ENCODE assay signal across 18 cellular contexts in the genomic region with DNA sequence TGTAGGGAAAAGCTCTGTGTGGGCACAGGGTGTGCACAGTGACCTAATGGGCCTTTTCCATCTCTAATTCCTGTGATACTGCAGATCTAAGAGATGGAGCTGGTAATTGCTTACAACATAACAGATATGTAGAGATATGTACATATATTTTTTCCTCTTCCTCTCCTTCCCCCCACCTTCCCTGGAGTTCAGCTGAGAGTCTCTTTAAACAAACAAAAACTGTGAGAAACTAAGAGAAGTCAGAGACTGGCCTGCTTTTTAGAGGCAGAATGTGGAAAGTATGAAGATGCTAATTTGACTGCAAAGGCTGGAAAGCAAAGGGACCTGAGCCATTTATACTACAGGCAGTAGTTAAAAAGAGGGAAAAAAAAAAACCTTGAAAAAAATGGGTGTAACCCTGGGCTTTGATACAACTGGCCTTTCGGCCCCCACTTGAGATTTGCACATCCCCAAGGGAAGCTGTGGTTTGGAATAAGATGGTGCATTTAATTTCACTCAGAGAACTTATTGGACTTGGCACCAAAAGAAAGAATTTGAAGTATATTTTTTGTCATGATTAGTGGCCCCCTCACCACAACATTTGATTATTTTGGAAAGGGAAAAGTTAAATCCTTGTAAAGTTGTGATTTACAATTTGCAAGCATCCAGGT.
DNase-seq lines count a peak whose midpoint lies in the region; ATAC-seq and TF ChIP-seq lines count a peak whose summit lies in the region.
"Had no signal": no experiment of that assay in that cellular context is flagged by ENCODE, and none has a peak within 500 bp of the region (broad histone marks: within the 10 kb centered on the region; RNA-seq: fewer than 3 reads in every experiment).

No MANE protein-coding gene starts in this region.

- H3K9ac ChIP-seq in GM23248 (peak overlapping the region; percentile 64), subcutaneous abdominal adipose tissue (ENCODE audit: low read length in 5 of 5) (no peak overlapping the region), neural progenitor cell (no peak overlapping the region)

- no peaks in the 10 kb centered on the region for H3K4me1 Mint-ChIP-seq in activated CD4-positive, alpha-beta T cell treated with anti-CD3 and anti-CD28 coated beads for 36 hours
- H3K4me1 Mint-ChIP-seq in neural progenitor cell: peaks cover 3% of the 10 kb centered on the region

- H3K4me2 ChIP-seq in GM23248 (ENCODE audit: unreplicated experiment) (peak overlapping the region; percentile 45), neural progenitor cell (no peak overlapping the region)

- H3K9me3 ChIP-seq in GM23248 (ENCODE audit: low read depth) (no peaks in the 10 kb centered on the region), subcutaneous abdominal adipose tissue (ENCODE audit: control insufficient read depth in 5 of 5, low read length in 5 of 5) (no peaks in the 10 kb centered on the region), neural progenitor cell (ENCODE audit: low read depth) (no peaks in the 10 kb centered on the region)
- H3K9me3 ChIP-seq: gastroesophageal sphincter, HAP-1 had no signal

- no peaks in the 10 kb centered on the region for H3K9me3 Mint-ChIP-seq in activated CD4-positive, alpha-beta T cell treated with anti-CD3 and anti-CD28 coated beads for 36 hours (ENCODE audit: low read depth)
- H3K9me3 Mint-ChIP-seq in neural progenitor cell: no peaks in the 10 kb centered on the region
- H3K9me3 Mint-ChIP-seq: activated naive CD4-positive, alpha-beta T cell treated with anti-CD3 and anti-CD28 coated beads for 36 hours; natural killer cell treated with Interleukin-12 subunit alpha and Interleukin-12 subunit beta and Interleukin-15 and Interleukin-18, amount 100 ng/mL, for 72 hours had no signal

- H3K36me3 ChIP-seq in GM23248 (ENCODE audit: low read depth) (no peaks in the 10 kb centered on the region), subcutaneous abdominal adipose tissue (ENCODE audit: control insufficient read depth in 5 of 5, insufficient read depth in 5 of 5, low read length in 5 of 5) (no peaks in the 10 kb centered on the region), neural progenitor cell (no peaks in the 10 kb centered on the region)
- H3K36me3 ChIP-seq: gastroesophageal sphincter, HAP-1 had no signal

- no peak overlapping the region for H3K27ac Mint-ChIP-seq in activated CD4-positive, alpha-beta T cell treated with anti-CD3 and anti-CD28 coated beads for 36 hours
- H3K27ac Mint-ChIP-seq in neural progenitor cell: no peak overlapping the region
- H3K27ac Mint-ChIP-seq: activated naive CD4-positive, alpha-beta T cell treated with anti-CD3 and anti-CD28 coated beads for 36 hours; natural killer cell treated with Interleukin-12 subunit alpha and Interleukin-12 subunit beta and Interleukin-15 and Interleukin-18, amount 100 ng/mL, for 72 hours had no signal

- H3K27me3 ChIP-seq in GM23248 (replicated peaks; ENCODE audit: insufficient read depth) (no peaks in the 10 kb centered on the region), subcutaneous abdominal adipose tissue (ENCODE audit: control insufficient read depth in 5 of 5, insufficient read depth in 4 of 5, low read length in 5 of 5) (no peaks in the 10 kb centered on the region), neural progenitor cell (no peaks in the 10 kb centered on the region)
- H3K27me3 ChIP-seq: gastroesophageal sphincter had no signal

- in situ Hi-C loops in GM23248 (cut with MboI): no loop called here
- in situ Hi-C loops in KBM-7 (cut with MboI; ENCODE audit: low pct_unique_long_range_greater_than_20kb, low sequenced_read_pairs): no loop called here

- no peaks in the 10 kb centered on the region for H3K9me2 ChIP-seq in GM23248 (ENCODE audit: insufficient read depth)

- intact Hi-C loops in left ventricle myocardium superior (cut with micrococcal nuclease): no loop called here
- intact Hi-C loops in posterior vena cava (cut with DNase I): no loop called here
- intact Hi-C loops in activated CD4-positive, alpha-beta T cell treated with anti-CD3 and anti-CD28 coated beads for 36 hours (cut with DNase I, micrococcal nuclease): no loop called here

- H2AFZ ChIP-seq in GM23248 (peak overlapping the region; percentile 60), neural progenitor cell (replicated peaks) (no peak overlapping the region)

- WGBS in GM23248 (ENCODE audit: low coverage in 1 of 2, low lambda C conversion rate in 2 of 2, missing lambda C conversion rate in 2 of 2), 2 experiments: 43 to 54% methylated on average over 1 of the region's 1 CpG

- no peaks in the 10 kb centered on the region for H3K36me3 Mint-ChIP-seq in activated CD4-positive, alpha-beta T cell treated with anti-CD3 and anti-CD28 coated beads for 36 hours (ENCODE audit: low read depth)
- H3K36me3 Mint-ChIP-seq in neural progenitor cell: no peaks in the 10 kb centered on the region
- H3K36me3 Mint-ChIP-seq: natural killer cell treated with Interleukin-12 subunit alpha and Interleukin-12 subunit beta and Interleukin-15 and Interleukin-18, amount 100 ng/mL, for 72 hours had no signal

- DNase-seq in GM23248: peak; percentile 16
- peak; percentile 76 for DNase-seq in astrocyte of the hippocampus (ENCODE audit: low read depth, low spot score)
- no peak for DNase-seq in left ventricle myocardium superior
- no peak for DNase-seq in posterior vena cava (ENCODE audit: low spot score)
- no peak for DNase-seq in activated CD4-positive, alpha-beta T cell treated with anti-CD3 and anti-CD28 coated beads for 36 hours
- no peak for DNase-seq in KBM-7
- no peak for DNase-seq in neural progenitor cell (ENCODE audit: low spot score)
- DNase-seq: activated CD4-positive, alpha-beta T cell treated with anti-CD3 and anti-CD28 coated beads for 4 hours; activated CD8-positive, alpha-beta memory T cell treated with anti-CD3 and anti-CD28 coated beads, Interleukin-2, amount 50 U/mL, for 48 hours; activated naive CD4-positive, alpha-beta T cell treated with anti-CD3 and anti-CD28 coated beads for 36 hours; NCI-H1694; NCI-H446 treated with DMSO at 0.1 percent for 48 hours; stimulated activated CD4-positive, alpha-beta T cell treated with anti-CD3 and anti-CD28 coated beads, Interleukin-1b, Interleukin-23, amount 100 ng/mL, for 48 hours; T-helper 9 cell had no signal

- H3K4me3 ChIP-seq in GM23248: no peak overlapping the region
- no peak overlapping the region for H3K4me3 ChIP-seq in subcutaneous abdominal adipose tissue (ENCODE audit: low read depth in 1 of 5, low read length in 5 of 5)
- no peak overlapping the region for H3K4me3 ChIP-seq in neural progenitor cell
- H3K4me3 ChIP-seq: gastroesophageal sphincter, HAP-1 had no signal

- H3K27me3 Mint-ChIP-seq in activated CD4-positive, alpha-beta T cell treated with anti-CD3 and anti-CD28 coated beads for 36 hours: no peaks in the 10 kb centered on the region
- H3K27me3 Mint-ChIP-seq in neural progenitor cell (ENCODE audit: insufficient read depth, low read depth): no peaks in the 10 kb centered on the region

- H3K27ac ChIP-seq in GM23248 (peak overlapping the region; percentile 85), subcutaneous abdominal adipose tissue (ENCODE audit: low read depth, low read length) (peak overlapping the region; percentile 25), neural progenitor cell (no peak overlapping the region)
- H3K27ac ChIP-seq: gastroesophageal sphincter had no signal

- H3K79me2 ChIP-seq in GM23248 (ENCODE audit: insufficient read depth) (no peaks in the 10 kb centered on the region), neural progenitor cell (ENCODE audit: low read depth) (no peaks in the 10 kb centered on the region)

- no peak overlapping the region for H3K4me3 Mint-ChIP-seq in activated CD4-positive, alpha-beta T cell treated with anti-CD3 and anti-CD28 coated beads for 36 hours
- no peak overlapping the region for H3K4me3 Mint-ChIP-seq in neural progenitor cell
- H3K4me3 Mint-ChIP-seq: activated naive CD4-positive, alpha-beta T cell treated with anti-CD3 and anti-CD28 coated beads for 36 hours; natural killer cell treated with Interleukin-12 subunit alpha and Interleukin-12 subunit beta and Interleukin-15 and Interleukin-18, amount 100 ng/mL, for 72 hours had no signal

- TF ChIP-seq CTCF in neural progenitor cell (IDR thresholded peaks at IDR 0.05): no peak

- POLR2A ChIA-PET in activated CD4-positive, alpha-beta T cell treated with anti-CD3 and anti-CD28 coated beads for 36 hours (lab: Charles Lee): no interaction called here

- H3F3A ChIP-seq in GM23248 (ENCODE audit: insufficient read depth) (peaks cover 19% of the 10 kb centered on the region), neural progenitor cell (ENCODE audit: low read depth) (no peaks in the 10 kb centered on the region)

- H3K4me1 ChIP-seq in GM23248 (ENCODE audit: insufficient read depth) (peaks cover 24% of the 10 kb centered on the region), subcutaneous abdominal adipose tissue (ENCODE audit: control insufficient read depth in 5 of 5, insufficient read depth in 5 of 5, low read length in 5 of 5) (peaks cover 0 to 12% (median 5%) of the 10 kb centered on the region in 5 donors), neural progenitor cell (no peaks in the 10 kb centered on the region)
- H3K4me1 ChIP-seq: HAP-1 had no signal

- ATAC-seq in left ventricle myocardium superior: peak; percentile 58
- ATAC-seq in activated CD4-positive, alpha-beta T cell treated with anti-CD3 and anti-CD28 coated beads for 36 hours: no peak
- ATAC-seq: gastroesophageal sphincter; natural killer cell treated with Interleukin-12 subunit alpha and Interleukin-12 subunit beta and Interleukin-15 and Interleukin-18, amount 100 ng/mL, for 72 hours had no signal

- CTCF ChIA-PET in activated CD4-positive, alpha-beta T cell treated with anti-CD3 and anti-CD28 coated beads for 36 hours (lab: Charles Lee): no interaction called here

- H4K20me1 ChIP-seq in GM23248 (ENCODE audit: insufficient read depth) (no peaks in the 10 kb centered on the region), neural progenitor cell (ENCODE audit: low read depth) (no peaks in the 10 kb centered on the region)

Comparison
In these comparisons a context has a peak if more than half of its experiments do, and no peak if none do; other contexts are left out.
1. DNase-seq: peak in GM23248 (single experiment) and astrocyte of the hippocampus (single experiment); none in left ventricle myocardium superior (single experiment), posterior vena cava (single experiment), activated CD4-positive, alpha-beta T cell treated with anti-CD3 and anti-CD28 coated beads for 36 hours (single experiment), KBM-7 (single experiment) and neural progenitor cell (single experiment).